Comparison of ENCODE assay signal across 8 cellular contexts in the genomic region with DNA sequence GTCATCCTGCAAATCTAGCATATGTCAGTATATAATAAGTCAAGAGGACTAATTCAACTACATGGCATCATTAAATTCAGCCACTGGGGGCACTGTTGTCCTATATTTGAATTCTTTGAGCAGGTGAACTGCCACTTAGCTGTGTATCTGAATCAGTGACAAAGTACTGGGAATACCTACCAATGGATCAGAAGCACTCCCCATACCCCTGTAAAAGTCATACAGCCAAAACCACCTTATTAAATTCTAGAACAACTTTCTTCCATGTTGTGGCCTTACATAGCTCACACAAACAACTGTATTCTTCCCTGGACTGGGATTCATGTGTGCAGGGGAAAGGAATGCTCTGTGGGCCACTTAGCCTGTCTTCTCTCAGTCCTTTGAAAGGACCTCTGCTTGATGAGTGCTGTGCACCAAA. TPM values are rescaled to one million over a fixed set of nuclear protein-coding genes. Genes with fewer than 3 reads are reported as not detected.
A peak's percentile ranks its signal among the peaks of the same experiment; 100 is the strongest.
DNase-seq lines count a peak whose midpoint lies in the region; ATAC-seq and TF ChIP-seq lines count a peak whose summit lies in the region.

No MANE protein-coding gene starts in this region.

- H3K36me3 ChIP-seq in SJSA1 (no peaks in the 10 kb centered on the region), psoas muscle (ENCODE audit: insufficient read depth in 1 of 2, low read depth in 1 of 2) (no peaks in the 10 kb centered on the region)

- H3K27ac Mint-ChIP-seq in activated naive CD4-positive, alpha-beta T cell treated with anti-CD3 and anti-CD28 coated beads for 36 hours = no peak overlapping the region
- no peak overlapping the region for H3K27ac Mint-ChIP-seq in glutamatergic neuron (ENCODE audit: unreplicated experiment)

- no peak overlapping the region for H3K4me3 Mint-ChIP-seq in activated naive CD4-positive, alpha-beta T cell treated with anti-CD3 and anti-CD28 coated beads for 36 hours
- H3K4me3 Mint-ChIP-seq in glutamatergic neuron (ENCODE audit: unreplicated experiment) = no peak overlapping the region

- H3K4me3 ChIP-seq in LNCaP clone FGC (ENCODE audit: low read depth, low read length) = no peak overlapping the region
- H3K4me3 ChIP-seq in SJSA1 = no peak overlapping the region
- H3K4me3 ChIP-seq in psoas muscle = no peak overlapping the region

- DNase-seq in D341Med (ENCODE audit: low spot score) (peak; percentile 53), LNCaP clone FGC (ENCODE audit: low read depth) (peak; percentile 71), SJSA1 (ENCODE audit: low read depth in 1 of 2, low spot score in 2 of 2) (peak; percentile 36 to 45), glutamatergic neuron (peak; percentile 46), psoas muscle (no peak)
- DNase-seq in activated naive CD4-positive, alpha-beta T cell treated with anti-CD3 and anti-CD28 coated beads for 36 hours = peak; percentile 88

- no peaks in the 10 kb centered on the region for H3K9me3 ChIP-seq in SJSA1 (replicated peaks)
- no peaks in the 10 kb centered on the region for H3K9me3 ChIP-seq in psoas muscle

- CTCF ChIA-PET in activated naive CD4-positive, alpha-beta T cell treated with anti-CD3 and anti-CD28 coated beads for 36 hours (lab: Charles Lee) = interaction anchor here (0.6 to 2.5 kb wide), 23 partner anchors 9 to 582 kb away, joined by 3 to 14 read pairs (median 3); partner anchors contain the start of gene SPATA6L

- H3K27me3 ChIP-seq in SJSA1 (replicated peaks) = no peaks in the 10 kb centered on the region
- H3K27me3 ChIP-seq in psoas muscle (ENCODE audit: insufficient read depth in 3 of 3, low read length in 2 of 3) = no peaks in the 10 kb centered on the region

- H3K27ac ChIP-seq in SJSA1 (no peak overlapping the region), psoas muscle (no peak overlapping the region)

- no peaks in the 10 kb centered on the region for H3K4me1 ChIP-seq in SJSA1 (replicated peaks)
- no peaks in the 10 kb centered on the region for H3K4me1 ChIP-seq in psoas muscle

- peak; percentile 66 for TF ChIP-seq CTCF in LNCaP clone FGC (IDR thresholded peaks at IDR 0.05; ENCODE audit: control insufficient read depth, extremely low read depth, insufficient read depth)
- peak; percentile 85 for TF ChIP-seq CTCF in glutamatergic neuron (IDR thresholded peaks at IDR 0.05; ENCODE audit: partially characterized antibody, unreplicated experiment)
- TF ChIP-seq CTCF in psoas muscle (IDR thresholded peaks at IDR 0.05) = peak; percentile 71

- H3K36me3 Mint-ChIP-seq in activated naive CD4-positive, alpha-beta T cell treated with anti-CD3 and anti-CD28 coated beads for 36 hours (ENCODE audit: low read depth) = peaks cover 1% of the 10 kb centered on the region
- H3K36me3 Mint-ChIP-seq in glutamatergic neuron (ENCODE audit: unreplicated experiment) = no peaks in the 10 kb centered on the region

- intact Hi-C loops in activated naive CD4-positive, alpha-beta T cell treated with anti-CD3 and anti-CD28 coated beads for 36 hours (cut with micrococcal nuclease) = loop anchor here (1.0 to 10.0 kb wide), 4 partner anchors 36 to 383 kb away; partner anchors contain the start of gene JAK2
- intact Hi-C loops in psoas muscle (cut with DNase I) = no loop called here

- ATAC-seq in GM21447 (IDR thresholded peaks at IDR 0.05; ENCODE audit: unreplicated experiment) (peak; percentile 90), psoas muscle (peak; percentile 61 to 84 (median 72)), HG03097 (IDR thresholded peaks at IDR 0.05; ENCODE audit: low FRiP score, unreplicated experiment) (no peak)

- H3K9me3 Mint-ChIP-seq in activated naive CD4-positive, alpha-beta T cell treated with anti-CD3 and anti-CD28 coated beads for 36 hours = peaks cover 1% of the 10 kb centered on the region
- H3K9me3 Mint-ChIP-seq in glutamatergic neuron (ENCODE audit: unreplicated experiment) = peaks cover 2% of the 10 kb centered on the region

- peaks cover 19% of the 10 kb centered on the region for H3K4me1 Mint-ChIP-seq in activated naive CD4-positive, alpha-beta T cell treated with anti-CD3 and anti-CD28 coated beads for 36 hours (ENCODE audit: low read depth)
- H3K4me1 Mint-ChIP-seq in glutamatergic neuron (ENCODE audit: low read depth, unreplicated experiment) = no peaks in the 10 kb centered on the region

- H3K27me3 Mint-ChIP-seq in activated naive CD4-positive, alpha-beta T cell treated with anti-CD3 and anti-CD28 coated beads for 36 hours (ENCODE audit: low read depth) = no peaks in the 10 kb centered on the region
- no peaks in the 10 kb centered on the region for H3K27me3 Mint-ChIP-seq in glutamatergic neuron (ENCODE audit: unreplicated experiment)

RNA-seq across cellular contexts. Expression of gene PLPP6, which starts 57.4 kb away (rescaled TPM):
- 1.8 and 3.4 TPM in 2 replicates for total RNA-seq in SJSA1 (2014; rRNA removed; shearing (Covaris generic))
- 1 to 10 TPM; 4.6 to 5.3 TPM for total RNA-seq in activated naive CD4-positive, alpha-beta T cell treated with anti-CD3 and anti-CD28 coated beads for 36 hours
- total RNA-seq in glutamatergic neuron (ENCODE audit: unreplicated experiment) (12.0 TPM), psoas muscle (1 to 10 TPM; 1.1 to 2.3 (median 1.9) TPM)
- polyA plus RNA-seq in psoas muscle = 1 to 10 TPM in 2 of 3 donors, under 1 TPM in 1; 0.53 to 3.1 (median 1.1) TPM

Comparison
In these comparisons a context has a peak if more than half of its experiments do, and no peak if none do; other contexts are left out.
1. DNase-seq: peak in D341Med (single experiment), LNCaP clone FGC (single experiment), SJSA1 (2 of 2), activated naive CD4-positive, alpha-beta T cell treated with anti-CD3 and anti-CD28 coated beads for 36 hours (single experiment) and glutamatergic neuron (single experiment); none in psoas muscle (0 of 2).
2. Peak in every context shown above with its lines, with median percentiles within 50 percentile points of each other: CTCF ChIP-seq.